17 cellular contexts compared by ENCODE assay signal in genomic region chr3:53763353-53763752, GRCh38.
DNase-seq lines count a peak whose midpoint lies in the region; ATAC-seq, FAIRE-seq and TF ChIP-seq lines count a peak whose summit lies in the region.
"Had no signal": no experiment of that assay in that cellular context is flagged by ENCODE, and none has a peak within 500 bp of the region (broad histone marks: within the 10 kb centered on the region; RNA-seq: fewer than 3 reads in every experiment).

No MANE protein-coding gene starts in this region.

- BruUV-seq in HCT116 (replicated peaks; lab: Mats Ljungman, UMichigan) = no TSS peak

- H3K4me3 ChIP-seq in HCT116 (replicated peaks in 1 of 2; ENCODE audit: low read depth in 1 of 2, low read length in 2 of 2) (no peak overlapping the region), H1 (ENCODE audit: extremely low read depth in 1 of 4, insufficient read depth in 2 of 4, low read depth in 3 of 4, low read length in 4 of 4) (no peak overlapping the region), neuronal stem cell (ENCODE audit: low read length in 2 of 2) (no peak overlapping the region)
- H3K4me3 ChIP-seq: BLaER1, GM23338 had no signal

- H4K20me1 ChIP-seq in HCT116 (ENCODE audit: insufficient read depth) = no peaks in the 10 kb centered on the region
- no peaks in the 10 kb centered on the region for H4K20me1 ChIP-seq in H1 (replicated peaks in 1 of 2; ENCODE audit: control insufficient read depth in 1 of 2, insufficient read depth in 2 of 2, low read length in 2 of 2)
- H4K20me1 ChIP-seq: BLaER1 had no signal

- WGBS in H1 (ENCODE audit: extremely low coverage in 1 of 2, insufficient coverage in 1 of 2, insufficient read length in 1 of 2, insufficient replicate concordance in 2 of 2, low coverage in 1 of 2, low lambda C conversion rate in 2 of 2, missing lambda C conversion rate in 1 of 2), 2 experiments = 88% methylated on average over 7 of the region's 7 CpGs; no CpG with 5 or more reads in 1 of the 2 experiments
- no CpG with 5 or more reads among the region's 7 CpGs for WGBS in neuronal stem cell (ENCODE audit: extremely low coverage in 2 of 2, insufficient read length in 2 of 2, insufficient replicate concordance in 1 of 2), 2 donors

- H3K23me2 ChIP-seq in H1 (ENCODE audit: low read depth, low read length) = no peaks in the 10 kb centered on the region

- no peaks in the 10 kb centered on the region for H3K9me2 ChIP-seq in HCT116 (ENCODE audit: insufficient read depth)

- H3K9ac ChIP-seq in HCT116 (ENCODE audit: low read length) (no peak overlapping the region), H1 (replicated peaks in 1 of 4; ENCODE audit: extremely low read depth in 1 of 4, low read depth in 3 of 4, low read length in 3 of 4) (no peak overlapping the region), neuronal stem cell (ENCODE audit: low read depth, low read length, poor library complexity) (no peak overlapping the region)
- H3K9ac ChIP-seq: BLaER1 had no signal

- H4K8ac ChIP-seq in H1 (ENCODE audit: extremely low read depth, insufficient read depth, low read length) (peak overlapping the region; percentile 64; the same call in 1 of the 2 replicates), neuronal stem cell (ENCODE audit: low read depth, low read length) (no peak overlapping the region)

- H2BK5ac ChIP-seq in H1 (ENCODE audit: low read depth, low read length) = no peak overlapping the region
- H2BK5ac ChIP-seq in neuronal stem cell (ENCODE audit: low read length) = no peak overlapping the region

- H3K18ac ChIP-seq in H1 (ENCODE audit: extremely low read depth, low read length) = no peak overlapping the region
- peak overlapping the region; percentile 23 for H3K18ac ChIP-seq in neuronal stem cell (ENCODE audit: low read length)

- no peak overlapping the region for H3K56ac ChIP-seq in H1 (replicated peaks; ENCODE audit: insufficient read length, low read depth, low read length)

- TF ChIP-seq CTCF in HCT116 (IDR thresholded peaks at IDR 0.05 in 2 of 3, conservative IDR thresholded peaks at IDR 0.05 in 1 of 3; ENCODE audit: borderline replicate concordance in 1 of 3, insufficient read depth in 1 of 3, low read depth in 2 of 3, low read length in 2 of 3) = no peak
- no peak for TF ChIP-seq CTCF in H1 (IDR thresholded peaks at IDR 0.05; ENCODE audit: control extremely low read depth in 1 of 3, insufficient read depth in 1 of 3, low read depth in 1 of 3, low read length in 3 of 3)

- no peak overlapping the region for H2AFZ ChIP-seq in HCT116 (ENCODE audit: low read depth, low read length, poor library complexity, severe bottlenecking)
- H2AFZ ChIP-seq in H1 (ENCODE audit: low read length) = no peak overlapping the region
- no peak overlapping the region for H2AFZ ChIP-seq in neuronal stem cell (ENCODE audit: low read length)
- H2AFZ ChIP-seq: GM23338 had no signal

- no peak overlapping the region for H2BK20ac ChIP-seq in H1 (ENCODE audit: low read length)

- H2BK15ac ChIP-seq in H1 (ENCODE audit: low read length) (no peak overlapping the region), neuronal stem cell (ENCODE audit: low read length) (no peak overlapping the region)

- H4K91ac ChIP-seq in H1 (replicated peaks; ENCODE audit: insufficient read length, low read length) (no peak overlapping the region), neuronal stem cell (ENCODE audit: low read depth, low read length, poor library complexity) (no peak overlapping the region)

- H3K36me3 ChIP-seq in HCT116 (ENCODE audit: control insufficient read depth in 1 of 2, insufficient read depth in 2 of 2, low read length in 2 of 2) (no peaks in the 10 kb centered on the region), H1 (ENCODE audit: control insufficient read depth in 2 of 4, insufficient read depth in 4 of 4, low read length in 3 of 4) (no peaks in the 10 kb centered on the region), neuronal stem cell (replicated peaks in 1 of 2; ENCODE audit: control insufficient read depth in 2 of 2, insufficient read depth in 2 of 2, low read length in 2 of 2) (no peaks in the 10 kb centered on the region)
- H3K36me3 ChIP-seq: BLaER1 had no signal

- H3K27ac ChIP-seq in HCT116 (ENCODE audit: low read depth, low read length) = no peak overlapping the region
- no peak overlapping the region for H3K27ac ChIP-seq in H1 (ENCODE audit: low read depth, low read length)
- no peak overlapping the region for H3K27ac ChIP-seq in neuronal stem cell (replicated peaks; ENCODE audit: low read length)
- H3K27ac ChIP-seq: BLaER1, HL-60 had no signal

- RAD21 ChIA-PET in HCT116 (lab: Charles Lee; ENCODE audit: low non-redundant PET in 1 of 2, low total read pairs in 2 of 2, uncharacterized antibody in 2 of 2, unreplicated experiment in 2 of 2) = no interaction called here

- H2BK120ac ChIP-seq in H1 (replicated peaks; ENCODE audit: low read depth, low read length) = no peak overlapping the region
- no peak overlapping the region for H2BK120ac ChIP-seq in neuronal stem cell (ENCODE audit: low read depth, low read length)

- intact Hi-C loops in HCT116 (cut with micrococcal nuclease) = no loop called here

- no peak overlapping the region for H3K4me2 ChIP-seq in HCT116 (ENCODE audit: low read length)
- no peak overlapping the region for H3K4me2 ChIP-seq in H1 (ENCODE audit: insufficient read depth in 1 of 2, low read depth in 2 of 2, low read length in 2 of 2)
- H3K4me2 ChIP-seq in neuronal stem cell (ENCODE audit: insufficient read depth, low read length, poor library complexity, severe bottlenecking) = no peak overlapping the region
- H3K4me2 ChIP-seq: BLaER1, GM23338 had no signal

- H2BK12ac ChIP-seq in H1 (ENCODE audit: low read depth, low read length) (no peak overlapping the region), neuronal stem cell (ENCODE audit: low read length) (no peak overlapping the region)

- no peak overlapping the region for H4K5ac ChIP-seq in H1 (ENCODE audit: insufficient read length, low read depth, low read length)

- no peak overlapping the region for H3K4ac ChIP-seq in H1 (replicated peaks; ENCODE audit: insufficient read length, low read depth, low read length)
- H3K4ac ChIP-seq in neuronal stem cell (ENCODE audit: low read length) = no peak overlapping the region

- H3K79me1 ChIP-seq in H1 (ENCODE audit: low read depth, low read length) (no peaks in the 10 kb centered on the region), neuronal stem cell (ENCODE audit: low read depth, low read length) (no peaks in the 10 kb centered on the region)

- H3K4me1 ChIP-seq in HCT116 (ENCODE audit: control insufficient read depth in 1 of 2, insufficient read depth in 2 of 2, low read length in 2 of 2) (no peaks in the 10 kb centered on the region), H1 (replicated peaks in 1 of 4; ENCODE audit: control insufficient read depth in 3 of 4, insufficient read depth in 4 of 4, low read length in 3 of 4) (peaks cover 0 to 3% (median 0%) of the 10 kb centered on the region in 4 experiments; a peak in 1 of 7 replicates), neuronal stem cell (ENCODE audit: control insufficient read depth in 2 of 2, insufficient read depth in 1 of 2, low read depth in 1 of 2, low read length in 2 of 2) (no peaks in the 10 kb centered on the region)
- H3K4me1 ChIP-seq: BLaER1 had no signal

- H2AK5ac ChIP-seq in H1 (ENCODE audit: low read depth, low read length) = no peak overlapping the region
- no peak overlapping the region for H2AK5ac ChIP-seq in neuronal stem cell (ENCODE audit: low read depth, low read length)

- no peak for DNase-seq in HCT116 (ENCODE audit: low read depth, low spot score)
- peak; percentile 18 for DNase-seq in NCI-H510A treated with DMSO at 0.1 percent for 48 hours (lab: John Stamatoyannopoulos, UW)
- DNase-seq in H1 (ENCODE audit: low read depth in 1 of 2, low spot score in 2 of 2) = no peak
- no peak for DNase-seq in neuronal stem cell (ENCODE audit: low spot score)
- no peak for DNase-seq in NOMO-1 treated with dmso at 0.1 percent for 144 hours (lab: John Stamatoyannopoulos, UW; ENCODE audit: unreplicated experiment)
- DNase-seq in HEK293T (ENCODE audit: extremely low spot score) = no peak
- DNase-seq: 8988T; CD4-positive, alpha-beta memory T cell; DMS153; DMS79; GDM1; H7; IMR-90 had no signal

- no peak for TF ChIP-seq POLR2A in HCT116 (IDR thresholded peaks at IDR 0.05; ENCODE audit: borderline replicate concordance, extremely low read depth, insufficient read depth, insufficient read length)
- no peak for TF ChIP-seq POLR2A in H1 (IDR thresholded peaks at IDR 0.05; ENCODE audit: control extremely low read depth in 1 of 2, low read depth in 2 of 2, low read length in 2 of 2)

- POLR2A ChIA-PET in HCT116 (lab: Charles Lee) = no interaction called here
- POLR2A ChIA-PET in H1 (lab: Charles Lee; ENCODE audit: partially characterized antibody) = no interaction called here
- POLR2A ChIA-PET in HEK293T (lab: Yijun Ruan, JAX) = no interaction called here

- FAIRE-seq in H1 (lab: Jason Lieb, UNC) = no peak

- no peak for TF ChIP-seq RAD21 in HCT116 (IDR thresholded peaks at IDR 0.05; ENCODE audit: low read depth)
- TF ChIP-seq RAD21 in H1 (IDR thresholded peaks at IDR 0.05 in 1 of 2, conservative IDR thresholded peaks at IDR 0.05 in 1 of 2; ENCODE audit: low read depth in 2 of 2, low read length in 2 of 2) = no peak

- H3K27me3 ChIP-seq in HCT116 (ENCODE audit: insufficient read depth, low read length) = peaks cover 10% of the 10 kb centered on the region; the same call in 1 of the 2 replicates
- H3K27me3 ChIP-seq in H1 (replicated peaks in 1 of 4; ENCODE audit: control insufficient read depth in 3 of 4, extremely low read depth in 1 of 4, insufficient read depth in 3 of 4, low read length in 3 of 4) = no peaks in the 10 kb centered on the region
- no peaks in the 10 kb centered on the region for H3K27me3 ChIP-seq in neuronal stem cell (ENCODE audit: control insufficient read depth in 3 of 3, insufficient read depth in 3 of 3, low read depth in 1 of 3, low read length in 3 of 3)
- H3K27me3 ChIP-seq: BLaER1 had no signal

- H3K9me3 ChIP-seq in HCT116 (ENCODE audit: control insufficient read depth in 1 of 2, insufficient read depth in 1 of 2, low read depth in 1 of 2, low read length in 2 of 2) (no peaks in the 10 kb centered on the region), H1 (ENCODE audit: insufficient read depth in 2 of 2, low read depth in 1 of 2, low read length in 1 of 2) (no peaks in the 10 kb centered on the region), neuronal stem cell (replicated peaks in 1 of 2; ENCODE audit: control insufficient read depth in 2 of 2, insufficient read depth in 1 of 2, low read depth in 1 of 2, low read length in 2 of 2) (no peaks in the 10 kb centered on the region)
- H3K9me3 ChIP-seq: BLaER1 had no signal

- H3K14ac ChIP-seq in H1 (ENCODE audit: insufficient read length) = no peak overlapping the region
- no peak overlapping the region for H3K14ac ChIP-seq in neuronal stem cell (ENCODE audit: low read length)

- H3K23ac ChIP-seq in H1 (ENCODE audit: insufficient read length) (no peak overlapping the region), neuronal stem cell (ENCODE audit: low read depth, low read length, poor library complexity) (no peak overlapping the region)

- no peak for TF ChIP-seq EP300 in H1 (IDR thresholded peaks at IDR 0.05; ENCODE audit: borderline replicate concordance in 1 of 2, low read depth in 2 of 2, low read length in 2 of 2)

- ATAC-seq in HCT116 (peak; percentile 50; the same call in 1 of the 2 replicates), HG03196 (IDR thresholded peaks at IDR 0.05; ENCODE audit: unreplicated experiment) (no peak)
- ATAC-seq: GM23338 had no signal

- H3K79me2 ChIP-seq in HCT116 (ENCODE audit: insufficient read depth, low read length) = no peaks in the 10 kb centered on the region
- no peaks in the 10 kb centered on the region for H3K79me2 ChIP-seq in H1 (ENCODE audit: control insufficient read depth in 1 of 2, insufficient read depth in 2 of 2, low read length in 2 of 2)

- CTCF ChIA-PET in HCT116 (lab: Charles Lee) (no interaction called here), H1 (lab: Charles Lee; ENCODE audit: partially characterized antibody) (no interaction called here), HEK293T (lab: Yijun Ruan, JAX) (no interaction called here)
